ENCODE assay signal across 9 cellular contexts in genomic region chr10:14658331-14659122, GRCh38.
DNase-seq lines count a peak whose midpoint lies in the region; ATAC-seq and TF ChIP-seq lines count a peak whose summit lies in the region.
"Had no signal": no experiment of that assay in that cellular context is flagged by ENCODE, and none has a peak within 500 bp of the region (broad histone marks: within the 10 kb centered on the region; RNA-seq: fewer than 3 reads in every experiment).

No MANE protein-coding gene starts in this region.

- H2AFZ ChIP-seq in OCI-LY1 (ENCODE audit: low read length) = no peak overlapping the region

- POLR2A ChIA-PET in activated CD4-positive, alpha-beta T cell treated with anti-CD3 and anti-CD28 coated beads for 36 hours (lab: Charles Lee) = interaction anchor here (0.7 to 1.1 kb wide), 3 partner anchors 10 to 179 kb away, joined by 3 to 5 read pairs (median 3); partner anchors contain the start of genes CDNF, HSPA14 and MSANTD7

- H3K4me1 Mint-ChIP-seq in activated CD4-positive, alpha-beta T cell treated with anti-CD3 and anti-CD28 coated beads for 36 hours = peaks cover 84% of the 10 kb centered on the region
- peaks cover 50 to 54% of the 10 kb centered on the region in 2 donors for H3K4me1 Mint-ChIP-seq in effector memory CD8-positive, alpha-beta T cell (ENCODE audit: low read depth in 2 of 2)
- peaks cover 97% of the 10 kb centered on the region for H3K4me1 Mint-ChIP-seq in stimulated activated memory B cell treated with anti-CD40 and anti-IgM and Interleukin-4, amounts not matched to agents 10 μg/mL and 1 μg/mL and 100 μg/mL, for 72 hours

- H3K9me3 ChIP-seq in OCI-LY1 (ENCODE audit: low read length) = no peaks in the 10 kb centered on the region
- no peaks in the 10 kb centered on the region for H3K9me3 ChIP-seq in Peyer's patch

- H3K27ac ChIP-seq in OCI-LY1 (ENCODE audit: low read depth, low read length, poor library complexity, severe bottlenecking) = peak overlapping the region; percentile 98
- H3K27ac ChIP-seq in Peyer's patch = peak overlapping the region in 2 of 4 donors; percentile 45 to 73

- no peaks in the 10 kb centered on the region for H3K27me3 Mint-ChIP-seq in activated CD4-positive, alpha-beta T cell treated with anti-CD3 and anti-CD28 coated beads for 36 hours
- H3K27me3 Mint-ChIP-seq in effector memory CD8-positive, alpha-beta T cell = no peaks in the 10 kb centered on the region
- no peaks in the 10 kb centered on the region for H3K27me3 Mint-ChIP-seq in stimulated activated memory B cell treated with anti-CD40 and anti-IgM and Interleukin-4, amounts not matched to agents 10 μg/mL and 1 μg/mL and 100 μg/mL, for 72 hours

- CTCF ChIA-PET in activated CD4-positive, alpha-beta T cell treated with anti-CD3 and anti-CD28 coated beads for 36 hours (lab: Charles Lee) = interaction anchor here (0.8 to 0.9 kb wide), 2 partner anchors 10 to 193 kb away, joined by 3 read pairs; no protein-coding TSS in a partner anchor

- H3K4me3 Mint-ChIP-seq in activated CD4-positive, alpha-beta T cell treated with anti-CD3 and anti-CD28 coated beads for 36 hours = peak overlapping the region; percentile 60
- peak overlapping the region; percentile 72 to 73 for H3K4me3 Mint-ChIP-seq in effector memory CD8-positive, alpha-beta T cell
- H3K4me3 Mint-ChIP-seq in stimulated activated memory B cell treated with anti-CD40 and anti-IgM and Interleukin-4, amounts not matched to agents 10 μg/mL and 1 μg/mL and 100 μg/mL, for 72 hours = peak overlapping the region; percentile 22

- no peaks in the 10 kb centered on the region for H4K20me1 ChIP-seq in OCI-LY1 (ENCODE audit: insufficient read depth, low read length)

- peak overlapping the region; percentile 54 for H3K9ac ChIP-seq in OCI-LY1 (ENCODE audit: low read length)

- H3K27ac Mint-ChIP-seq in activated CD4-positive, alpha-beta T cell treated with anti-CD3 and anti-CD28 coated beads for 36 hours = peak overlapping the region; percentile 92
- H3K27ac Mint-ChIP-seq in effector memory CD8-positive, alpha-beta T cell = peak overlapping the region; percentile 83 to 98
- peak overlapping the region; percentile 90 for H3K27ac Mint-ChIP-seq in stimulated activated memory B cell treated with anti-CD40 and anti-IgM and Interleukin-4, amounts not matched to agents 10 μg/mL and 1 μg/mL and 100 μg/mL, for 72 hours

- peak overlapping the region; percentile 56 for H3K4me2 ChIP-seq in OCI-LY1 (ENCODE audit: low read length)

- 0 out of 2 replicates have a peak, but pooled peaks cover 10% of the 10 kb centered on the region for H3F3A ChIP-seq in OCI-LY1 (ENCODE audit: insufficient read depth, low read length)

- no peak for TF ChIP-seq CTCF in OCI-LY1 (IDR thresholded peaks at IDR 0.05; ENCODE audit: low read length)
- no peak for TF ChIP-seq CTCF in Peyer's patch (IDR thresholded peaks at IDR 0.05)

- TF ChIP-seq POLR2A in Peyer's patch (IDR thresholded peaks at IDR 0.05) = no peak

- H3K27me3 ChIP-seq in OCI-LY1 (ENCODE audit: insufficient read depth, low read length) (no peaks in the 10 kb centered on the region), Peyer's patch (no peaks in the 10 kb centered on the region)

- peaks cover 80% of the 10 kb centered on the region for H3K4me1 ChIP-seq in OCI-LY1 (ENCODE audit: insufficient read depth, low read length, severe bottlenecking)
- H3K4me1 ChIP-seq in Peyer's patch = peaks cover 0 to 29% (median 7%) of the 10 kb centered on the region in 4 donors

- DNase-seq in activated CD4-positive, alpha-beta T cell treated with anti-CD3 and anti-CD28 coated beads for 36 hours = no peak
- no peak for DNase-seq in activated CD4-positive, alpha-beta T cell treated with anti-CD3 and anti-CD28 coated beads for 48 hours
- DNase-seq in effector memory CD8-positive, alpha-beta T cell = no peak
- no peak for DNase-seq in GDM1 (lab: John Stamatoyannopoulos, UW)
- no peak for DNase-seq in Peyer's patch
- DNase-seq in SHP77 (lab: John Stamatoyannopoulos, UW) = no peak
- DNase-seq: NCI-H187 treated with DMSO at 0.1 percent for 48 hours had no signal

- peaks cover 12% of the 10 kb centered on the region for H3K9me3 Mint-ChIP-seq in activated CD4-positive, alpha-beta T cell treated with anti-CD3 and anti-CD28 coated beads for 36 hours (ENCODE audit: low read depth)
- H3K9me3 Mint-ChIP-seq in effector memory CD8-positive, alpha-beta T cell = no peaks in the 10 kb centered on the region
- peaks cover 2% of the 10 kb centered on the region for H3K9me3 Mint-ChIP-seq in stimulated activated memory B cell treated with anti-CD40 and anti-IgM and Interleukin-4, amounts not matched to agents 10 μg/mL and 1 μg/mL and 100 μg/mL, for 72 hours

- intact Hi-C loops in activated CD4-positive, alpha-beta T cell treated with anti-CD3 and anti-CD28 coated beads for 36 hours (cut with DNase I, micrococcal nuclease) = loop anchor here (1.0 to 5.0 kb wide), 4 partner anchors 10 to 151 kb away; no protein-coding TSS in a partner anchor

- H3K4me3 ChIP-seq in OCI-LY1 (ENCODE audit: low read depth, low read length, poor library complexity, severe bottlenecking) (peak overlapping the region; percentile 11), Peyer's patch (no peak overlapping the region)

- no peaks in the 10 kb centered on the region for H3K36me3 ChIP-seq in OCI-LY1 (ENCODE audit: insufficient read depth, low read length)
- H3K36me3 ChIP-seq in Peyer's patch = no peaks in the 10 kb centered on the region

- ATAC-seq in activated CD4-positive, alpha-beta T cell treated with anti-CD3 and anti-CD28 coated beads for 36 hours = no peak
- ATAC-seq in effector memory CD8-positive, alpha-beta T cell (replicated peaks) = no peak
- ATAC-seq in stimulated activated memory B cell treated with anti-CD40 and anti-IgM and Interleukin-4, amounts not matched to agents 10 μg/mL and 1 μg/mL and 100 μg/mL, for 72 hours = peak; percentile 49

- H3K9me2 ChIP-seq in OCI-LY1 (ENCODE audit: low read depth, low read length) = no peaks in the 10 kb centered on the region

- peaks cover 18% of the 10 kb centered on the region for H3K36me3 Mint-ChIP-seq in activated CD4-positive, alpha-beta T cell treated with anti-CD3 and anti-CD28 coated beads for 36 hours (ENCODE audit: low read depth)
- H3K36me3 Mint-ChIP-seq in effector memory CD8-positive, alpha-beta T cell (ENCODE audit: insufficient read depth) = peaks cover 2% of the 10 kb centered on the region
- H3K36me3 Mint-ChIP-seq in stimulated activated memory B cell treated with anti-CD40 and anti-IgM and Interleukin-4, amounts not matched to agents 10 μg/mL and 1 μg/mL and 100 μg/mL, for 72 hours = no peaks in the 10 kb centered on the region

- H3K79me2 ChIP-seq in OCI-LY1 (ENCODE audit: insufficient read depth, low read length) = no peaks in the 10 kb centered on the region

Comparison
In these comparisons a context has a peak if more than half of its experiments do, and no peak if none do; other contexts are left out.
1. H3K4me3 Mint-ChIP-seq: peak in every context shown above with its lines; median percentile 72 in effector memory CD8-positive, alpha-beta T cell; 60 in activated CD4-positive, alpha-beta T cell treated with anti-CD3 and anti-CD28 coated beads for 36 hours; 22 in stimulated activated memory B cell treated with anti-CD40 and anti-IgM and Interleukin-4, amounts not matched to agents 10 μg/mL and 1 μg/mL and 100 μg/mL, for 72 hours.